ENCODE assay signal across 15 cellular contexts in the genomic region with DNA sequence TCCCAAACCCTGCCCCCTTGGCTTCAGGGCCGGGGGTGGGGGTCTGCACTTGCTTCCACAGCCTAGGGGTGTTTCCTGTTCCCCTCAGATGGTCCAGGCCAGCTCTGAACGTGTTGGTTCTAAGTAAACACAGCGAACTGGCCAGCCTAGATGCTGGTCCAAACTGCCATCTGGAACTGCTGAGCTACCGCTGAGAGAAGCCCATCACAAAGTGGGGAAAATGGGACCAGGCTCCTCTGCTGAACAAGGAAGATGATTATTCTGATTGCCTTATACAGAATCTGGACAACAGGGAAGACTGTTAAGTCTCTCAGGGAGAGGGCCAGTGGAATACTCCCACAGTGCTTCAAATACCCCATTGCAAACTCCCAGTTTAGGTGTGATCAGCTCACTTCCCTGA.
"Had no signal": no experiment of that assay in that cellular context is flagged by ENCODE, and none has a peak within 500 bp of the region (broad histone marks: within the 10 kb centered on the region; RNA-seq: fewer than 3 reads in every experiment).

No MANE protein-coding gene starts in this region.

- H3K79me2 ChIP-seq: hepatocyte had no signal

- H3K27ac Mint-ChIP-seq: stimulated activated memory B cell treated with anti-CD40 and anti-IgM and Interleukin-4, amounts not matched to agents 10 μg/mL and 1 μg/mL and 100 μg/mL, for 72 hours had no signal

- H3K27me3 ChIP-seq: body of pancreas, hepatocyte, right atrium auricular region had no signal

- H3K9me3 Mint-ChIP-seq: activated naive CD4-positive, alpha-beta T cell treated with anti-CD3 and anti-CD28 coated beads, Interleukin-2, amount 50 U/mL, for 72 hours; naive thymus-derived CD4-positive, alpha-beta T cell; stimulated activated memory B cell treated with anti-CD40 and anti-IgM and Interleukin-4, amounts not matched to agents 10 μg/mL and 1 μg/mL and 100 μg/mL, for 72 hours had no signal

- H2AFZ ChIP-seq: hepatocyte had no signal

- DNase-seq: activated effector memory CD4-positive, alpha-beta T cell treated with anti-CD3 and anti-CD28 coated beads, Interleukin-2, amount 50 U/mL, for 16 hours; body of pancreas; kidney; left ventricle myocardium inferior; mucosa of descending colon; naive thymus-derived CD4-positive, alpha-beta T cell; occipital lobe; stimulated activated CD4-positive, alpha-beta T cell treated with anti-CD3 and anti-CD28 coated beads, Interleukin-2, amount 100 ng/mL, for 48 hours; trophoblast cell had no signal

- H3K4me3 ChIP-seq: body of pancreas, hepatocyte, left ventricle myocardium inferior, mucosa of descending colon, right atrium auricular region had no signal

- H3K4me1 ChIP-seq: body of pancreas had no signal

- ATAC-seq: activated naive CD4-positive, alpha-beta T cell treated with anti-CD3 and anti-CD28 coated beads, Interleukin-2, amount 50 U/mL, for 72 hours; body of pancreas; mucosa of descending colon; naive thymus-derived CD4-positive, alpha-beta T cell; stimulated activated memory B cell treated with anti-CD40 and anti-IgM and Interleukin-4, amounts not matched to agents 10 μg/mL and 1 μg/mL and 100 μg/mL, for 72 hours had no signal

- H3K9me3 ChIP-seq: body of pancreas, left ventricle myocardium inferior, mucosa of descending colon, right atrium auricular region had no signal

- H3K27ac ChIP-seq: body of pancreas, hepatocyte, left ventricle myocardium inferior, right atrium auricular region had no signal

- H3K4me2 ChIP-seq: hepatocyte had no signal

- H3K27me3 Mint-ChIP-seq: naive thymus-derived CD4-positive, alpha-beta T cell; progenitor cell of endocrine pancreas; stimulated activated memory B cell treated with anti-CD40 and anti-IgM and Interleukin-4, amounts not matched to agents 10 μg/mL and 1 μg/mL and 100 μg/mL, for 72 hours had no signal

- FAIRE-seq: endometrium, kidney had no signal

- H3K4me3 Mint-ChIP-seq: naive thymus-derived CD4-positive, alpha-beta T cell; stimulated activated memory B cell treated with anti-CD40 and anti-IgM and Interleukin-4, amounts not matched to agents 10 μg/mL and 1 μg/mL and 100 μg/mL, for 72 hours had no signal
